In the genomic region with DNA sequence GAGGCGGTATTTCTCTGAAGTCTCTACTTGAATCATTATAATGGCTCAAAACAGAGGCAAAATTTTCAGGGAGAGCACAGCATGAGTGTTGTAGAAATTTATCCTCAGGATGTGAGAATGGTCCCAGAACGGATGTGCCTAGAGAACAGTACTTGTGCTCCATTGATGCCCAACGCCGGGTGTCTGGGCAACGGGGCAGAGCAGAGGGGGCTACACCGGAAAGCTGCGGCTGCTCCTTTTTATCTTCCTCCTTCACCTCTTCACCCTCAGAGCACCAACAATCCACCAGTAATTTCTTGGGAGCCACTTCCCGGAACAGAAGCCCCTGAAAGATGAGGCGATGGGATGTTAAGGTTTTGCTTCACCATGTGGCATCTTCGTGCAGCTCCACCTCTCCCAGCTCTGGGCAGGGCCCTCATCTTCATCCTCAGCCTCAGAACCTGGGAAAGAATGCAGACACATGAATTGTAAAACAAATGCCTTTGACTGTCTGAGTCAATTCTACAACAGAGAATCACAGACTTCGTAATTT, we compare ENCODE assay signal across 24 cellular contexts.
"Had no signal": no experiment of that assay in that cellular context is flagged by ENCODE, and none has a peak within 500 bp of the region (broad histone marks: within the 10 kb centered on the region; RNA-seq: fewer than 3 reads in every experiment).

No MANE protein-coding gene starts in this region.

- H3K4me1 ChIP-seq: gastrocnemius medialis, heart right ventricle, right lobe of liver, testis, tibial nerve, upper lobe of right lung, vagina had no signal

- H3K4me3 ChIP-seq: gastrocnemius medialis, heart right ventricle, mucosa of descending colon, ovary, right lobe of liver, testis, tibial nerve, upper lobe of right lung, vagina had no signal

- ATAC-seq: esophagus mucosa; gastrocnemius medialis; heart right ventricle; mucosa of descending colon; naive thymus-derived CD8-positive, alpha-beta T cell; right lobe of liver; stimulated activated memory B cell treated with anti-CD40 and anti-IgM and Interleukin-4, amounts not matched to agents 10 μg/mL and 1 μg/mL and 100 μg/mL, for 72 hours; upper lobe of right lung had no signal

- H3K36me3 Mint-ChIP-seq: naive thymus-derived CD8-positive, alpha-beta T cell; stimulated activated memory B cell treated with anti-CD40 and anti-IgM and Interleukin-4, amounts not matched to agents 10 μg/mL and 1 μg/mL and 100 μg/mL, for 72 hours had no signal

- H3K4me1 Mint-ChIP-seq: naive thymus-derived CD8-positive, alpha-beta T cell; stimulated activated memory B cell treated with anti-CD40 and anti-IgM and Interleukin-4, amounts not matched to agents 10 μg/mL and 1 μg/mL and 100 μg/mL, for 72 hours had no signal

- H3K27ac Mint-ChIP-seq: progenitor cell of endocrine pancreas; stimulated activated memory B cell treated with anti-CD40 and anti-IgM and Interleukin-4, amounts not matched to agents 10 μg/mL and 1 μg/mL and 100 μg/mL, for 72 hours; stimulated activated naive CD8-positive, alpha-beta T cell treated with anti-CD3 and anti-CD28 coated beads, Interleukin-15, Interleukin-2, amounts not matched to agents 100 ng/mL and 50 ng/mL, for 24 hours had no signal

- H3K27me3 ChIP-seq: neutrophil, ovary, right lobe of liver, testis, tibial nerve, upper lobe of right lung, vagina had no signal

- H3K9me3 Mint-ChIP-seq: stimulated activated memory B cell treated with anti-CD40 and anti-IgM and Interleukin-4, amounts not matched to agents 10 μg/mL and 1 μg/mL and 100 μg/mL, for 72 hours; stimulated activated naive CD8-positive, alpha-beta T cell treated with anti-CD3 and anti-CD28 coated beads, Interleukin-15, Interleukin-2, amounts not matched to agents 100 ng/mL and 50 ng/mL, for 24 hours had no signal

- H3K27ac ChIP-seq: gastrocnemius medialis, heart right ventricle, neutrophil, ovary, right lobe of liver, testis, tibial nerve, upper lobe of right lung, vagina had no signal

- H3K27me3 Mint-ChIP-seq: stimulated activated naive CD8-positive, alpha-beta T cell treated with anti-CD3 and anti-CD28 coated beads, Interleukin-15, Interleukin-2, amounts not matched to agents 100 ng/mL and 50 ng/mL, for 24 hours had no signal

- H3K4me3 Mint-ChIP-seq: naive thymus-derived CD8-positive, alpha-beta T cell; stimulated activated memory B cell treated with anti-CD40 and anti-IgM and Interleukin-4, amounts not matched to agents 10 μg/mL and 1 μg/mL and 100 μg/mL, for 72 hours; stimulated activated naive CD8-positive, alpha-beta T cell treated with anti-CD3 and anti-CD28 coated beads, Interleukin-15, Interleukin-2, amounts not matched to agents 100 ng/mL and 50 ng/mL, for 24 hours had no signal

- H3K9me3 ChIP-seq: gastrocnemius medialis, heart right ventricle, mucosa of descending colon, neutrophil, ovary, right lobe of liver, testis, tibial nerve, upper lobe of right lung, vagina had no signal

- DNase-seq: effector memory CD4-positive, alpha-beta T cell; gastrocnemius medialis; heart right ventricle; hypothalamus; kidney glomerular epithelial cell; mammary epithelial cell; mucosa of descending colon; naive thymus-derived CD8-positive, alpha-beta T cell; ovary; right lobe of liver; stimulated activated CD4-positive, alpha-beta T cell treated with anti-CD3 and anti-CD28 coated beads, Interleukin-15, amount 100 ng/mL, for 24 hours; stimulated activated CD4-positive, alpha-beta T cell treated with anti-CD3 and anti-CD28 coated beads, Interleukin-1b, Interleukin-23, amount 100 ng/mL, for 48 hours; stimulated activated CD4-positive, alpha-beta T cell treated with anti-CD3 and anti-CD28 coated beads, Interleukin-4, amount 100 ng/mL, for 24 hours; testis; upper lobe of right lung had no signal

- FAIRE-seq: endometrium, islet of Langerhans had no signal
